Comparison of ENCODE assay signal across 13 cellular contexts in the genomic region with DNA sequence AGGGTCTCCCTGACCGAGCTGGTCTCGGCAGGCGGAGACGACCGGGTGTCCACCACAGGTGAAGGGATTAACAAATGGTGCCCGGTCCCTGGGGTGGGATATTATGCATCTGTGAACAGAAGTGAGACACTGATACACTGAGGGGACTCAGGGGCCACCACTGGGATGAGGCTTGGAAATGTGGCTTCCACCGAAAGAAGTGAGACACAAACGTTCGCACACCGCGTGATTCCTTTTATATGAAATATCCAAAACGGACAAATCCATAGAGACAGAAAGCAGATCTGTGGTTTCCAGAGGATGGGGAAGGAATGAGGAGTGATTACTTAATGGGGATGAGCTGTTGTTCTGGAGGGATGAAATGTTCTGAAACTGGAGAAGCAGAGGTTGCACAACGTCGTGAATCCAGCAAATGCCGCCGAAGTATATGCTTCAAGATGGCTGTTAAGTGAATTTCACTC. TPM values are rescaled to one million over a fixed set of nuclear protein-coding genes. Genes with fewer than 3 reads are reported as not detected.
A peak's percentile ranks its signal among the peaks of the same experiment; 100 is the strongest.
DNase-seq lines count a peak whose midpoint lies in the region; ATAC-seq, FAIRE-seq and TF ChIP-seq lines count a peak whose summit lies in the region.
"Had no signal": no experiment of that assay in that cellular context is flagged by ENCODE, and none has a peak within 500 bp of the region (broad histone marks: within the 10 kb centered on the region; RNA-seq: fewer than 3 reads in every experiment).

No MANE protein-coding gene starts in this region.

- H3K27me3 ChIP-seq in K562 (ENCODE audit: control insufficient read depth in 2 of 2, insufficient read depth in 2 of 2, low read length in 2 of 2) (peaks cover 21 to 82% of the 10 kb centered on the region in 2 experiments; a peak in 4 of 5 replicates), mesenchymal stem cell (ENCODE audit: control insufficient read depth in 1 of 2, insufficient read depth in 1 of 2, low read length in 2 of 2) (peaks cover 0 to 2% of the 10 kb centered on the region in 2 experiments)

- H3K9me3 ChIP-seq in K562 (replicated peaks; ENCODE audit: control insufficient read depth, insufficient read depth, low read depth, low read length): 0 out of 2 replicates have a peak, but pooled peaks cover 2% of the 10 kb centered on the region
- peaks cover 19% of the 10 kb centered on the region for H3K9me3 ChIP-seq in mesenchymal stem cell (ENCODE audit: control insufficient read depth, low read length)

- no peak overlapping the region for H3K4me3 Mint-ChIP-seq in activated T-cell treated with anti-CD3 and anti-CD28 coated beads, Interleukin-2, amount 50 U/mL, for 24 hours
- H3K4me3 Mint-ChIP-seq: activated T-cell treated with anti-CD3 and anti-CD28 coated beads, Interleukin-2, amount 50 U/mL, for 72 hours; brain; endodermal cell; neural crest cell had no signal

- H3K9me3 Mint-ChIP-seq in activated T-cell treated with anti-CD3 and anti-CD28 coated beads, Interleukin-2, amount 50 U/mL, for 24 hours: peaks cover 8% of the 10 kb centered on the region

- no peaks in the 10 kb centered on the region for H3K79me1 ChIP-seq in mesenchymal stem cell (replicated peaks; ENCODE audit: low read length, poor library complexity, severe bottlenecking)

- H2AK5ac ChIP-seq in mesenchymal stem cell (ENCODE audit: low read length, severe bottlenecking): no peak overlapping the region

- no peaks in the 10 kb centered on the region for H4K20me1 ChIP-seq in K562 (replicated peaks; ENCODE audit: control insufficient read depth, insufficient read depth, low read length)

- no peaks in the 10 kb centered on the region for H3K79me2 ChIP-seq in K562 (ENCODE audit: control insufficient read depth, insufficient read depth, low read length)

- ATAC-seq in K562: no peak
- ATAC-seq in GM19455 (IDR thresholded peaks at IDR 0.05; ENCODE audit: unreplicated experiment): no peak
- no peak for ATAC-seq in GM19328 (IDR thresholded peaks at IDR 0.05; ENCODE audit: unreplicated experiment)
- no peak for ATAC-seq in HG02642 (IDR thresholded peaks at IDR 0.05; ENCODE audit: poor library complexity, unreplicated experiment)
- ATAC-seq: activated T-cell treated with anti-CD3 and anti-CD28 coated beads, Interleukin-2, amount 50 U/mL, for 72 hours had no signal

- H3K4me1 ChIP-seq in K562 (replicated peaks in 1 of 2; ENCODE audit: control insufficient read depth in 2 of 2, insufficient read depth in 2 of 2, low read length in 2 of 2): peaks cover 0 to 3% of the 10 kb centered on the region in 2 experiments; a peak in 1 of 5 replicates
- peaks cover 3% of the 10 kb centered on the region for H3K4me1 ChIP-seq in mesenchymal stem cell (ENCODE audit: control insufficient read depth, insufficient read depth, low read depth, low read length)

- H3K27ac Mint-ChIP-seq in activated T-cell treated with anti-CD3 and anti-CD28 coated beads, Interleukin-2, amount 50 U/mL, for 24 hours: no peak overlapping the region
- H3K27ac Mint-ChIP-seq: activated T-cell treated with anti-CD3 and anti-CD28 coated beads, Interleukin-2, amount 50 U/mL, for 72 hours; endodermal cell had no signal

- no peak for TF ChIP-seq RAD21 in K562 (CRISPR knock-in tag; conservative IDR thresholded peaks at IDR 0.05 in 1 of 2, IDR thresholded peaks at IDR 0.05 in 1 of 2)

- H2BK5ac ChIP-seq in mesenchymal stem cell (ENCODE audit: low read depth, low read length, poor library complexity, severe bottlenecking): no peak overlapping the region

- TF ChIP-seq CTCF in K562 (IDR thresholded peaks at IDR 0.05 in 2 of 3, conservative IDR thresholded peaks at IDR 0.05 in 1 of 3; ENCODE audit: insufficient read depth in 2 of 3, low read depth in 1 of 3, low read length in 3 of 3): no peak

- no peak for TF ChIP-seq POLR2A in K562 (conservative IDR thresholded peaks at IDR 0.05)

- WGBS in K562 (ENCODE audit: insufficient coverage, low coverage, missing lambda C conversion rate): 4% methylated on average over 16 of the region's 16 CpGs
- WGBS in mesenchymal stem cell: 90% methylated on average over 12 of the region's 16 CpGs

- H2BK15ac ChIP-seq in mesenchymal stem cell (ENCODE audit: low read depth, poor library complexity, severe bottlenecking): no peak overlapping the region

- CTCF ChIA-PET in K562 (lab: Yijun Ruan, JAX; ENCODE audit: low intra/inter-chr PET ratio): no interaction called here

- no peak overlapping the region for H3K4me2 ChIP-seq in K562 (ENCODE audit: insufficient read depth, low read length)
- H3K4me2 ChIP-seq in mesenchymal stem cell (ENCODE audit: low read length, poor library complexity, severe bottlenecking): no peak overlapping the region

- H3K9ac ChIP-seq in K562 (ENCODE audit: insufficient read depth in 1 of 2, low read depth in 2 of 2, low read length in 2 of 2) (no peak overlapping the region), mesenchymal stem cell (ENCODE audit: low read length) (peak overlapping the region; percentile 66)

- no peak overlapping the region for H3K14ac ChIP-seq in mesenchymal stem cell (ENCODE audit: low read length in 2 of 2)

- peak; percentile 8 for DNase-seq in activated T-cell treated with anti-CD3 and anti-CD28 coated beads, Interleukin-2, amount 50 U/mL, for 24 hours
- no peak for DNase-seq in activated T-cell treated with anti-CD3 and anti-CD28 coated beads, Interleukin-2, amount 50 U/mL, for 1 hour
- DNase-seq in K562 (ENCODE audit: extremely low read depth in 1 of 4, low spot score in 3 of 4) (no peak), mesenchymal stem cell (peak; percentile 62), ureter (ENCODE audit: low spot score) (peak; percentile 43)
- DNase-seq: activated T-cell treated with anti-CD3 and anti-CD28 coated beads, Interleukin-2, amount 50 U/mL, for 72 hours; hippocampal formation had no signal

- H4K91ac ChIP-seq in mesenchymal stem cell (ENCODE audit: low read length): peak overlapping the region; percentile 31

- no TSS peak for BruUV-seq in K562 (replicated peaks; lab: Mats Ljungman, UMichigan)

- no peak for TF ChIP-seq EP300 in K562 (IDR thresholded peaks at IDR 0.05; ENCODE audit: low read length)

- H3K4me1 Mint-ChIP-seq in activated T-cell treated with anti-CD3 and anti-CD28 coated beads, Interleukin-2, amount 50 U/mL, for 24 hours (ENCODE audit: low read depth): peaks cover 9% of the 10 kb centered on the region

- H3K23ac ChIP-seq in mesenchymal stem cell (ENCODE audit: low read length in 2 of 2): no peak overlapping the region

- H3K18ac ChIP-seq in mesenchymal stem cell (ENCODE audit: low read depth in 1 of 2, low read length in 2 of 2): peak overlapping the region in 1 of 2 experiments; percentile 68

- H4K8ac ChIP-seq in mesenchymal stem cell (ENCODE audit: low read length): no peak overlapping the region

- H3K27me3 Mint-ChIP-seq in activated T-cell treated with anti-CD3 and anti-CD28 coated beads, Interleukin-2, amount 50 U/mL, for 24 hours: peaks cover 78% of the 10 kb centered on the region

- peak overlapping the region; percentile 21 to 77 for H3K4ac ChIP-seq in mesenchymal stem cell (ENCODE audit: low read depth in 1 of 2, low read length in 2 of 2)

- peak overlapping the region; percentile 35 for H2BK120ac ChIP-seq in mesenchymal stem cell (ENCODE audit: low read depth, low read length)

- FAIRE-seq in K562 (lab: Jason Lieb, UNC): no peak

- intact Hi-C loops in K562 (cut with micrococcal nuclease): no loop called here

- H3K27ac ChIP-seq in K562 (ENCODE audit: extremely low read depth, low read depth, low read length) (no peak overlapping the region), mesenchymal stem cell (ENCODE audit: low read length, poor library complexity, severe bottlenecking) (no peak overlapping the region)

- peak overlapping the region in 1 of 2 experiments; percentile 73 for H2BK12ac ChIP-seq in mesenchymal stem cell (ENCODE audit: low read length in 2 of 2)

- H2AFZ ChIP-seq in K562 (ENCODE audit: low read depth, low read length): no peak overlapping the region
- H2AFZ ChIP-seq in mesenchymal stem cell (ENCODE audit: low read depth, low read length): no peak overlapping the region

- no peak overlapping the region for H3K4me3 ChIP-seq in K562
- H3K4me3 ChIP-seq in mesenchymal stem cell (ENCODE audit: insufficient read depth in 1 of 2, low read depth in 1 of 2, low read length in 2 of 2): peak overlapping the region in 1 of 2 experiments; percentile 19

- H3K9me1 ChIP-seq in K562 (ENCODE audit: control insufficient read depth, insufficient read depth, low read length): no peaks in the 10 kb centered on the region

- in situ Hi-C loops in K562 (cut with MboI): loop anchor here (10.0 kb wide), 1 partner anchor 192 kb away; no protein-coding TSS in a partner anchor

- no peaks in the 10 kb centered on the region for H3K36me3 ChIP-seq in K562 (ENCODE audit: control insufficient read depth, insufficient read depth, low read length)
- H3K36me3 ChIP-seq in mesenchymal stem cell (ENCODE audit: control insufficient read depth in 1 of 2, insufficient read depth in 2 of 2, low read depth in 1 of 2, low read length in 2 of 2): no peaks in the 10 kb centered on the region

- POLR2A ChIA-PET in K562 (lab: Yijun Ruan, JAX): interaction anchor here (0.7 kb wide), 1 partner anchor 12 kb away, joined by 3 read pairs; no protein-coding TSS in a partner anchor

- no peaks in the 10 kb centered on the region for H3K36me3 Mint-ChIP-seq in activated T-cell treated with anti-CD3 and anti-CD28 coated beads, Interleukin-2, amount 50 U/mL, for 24 hours (ENCODE audit: low read depth)

TF ChIP-seq in K562, 482 proteins besides CTCF, POLR2A, EP300 and RAD21:
- TF ChIP-seq CEBPB (tag; IDR thresholded peaks at IDR 0.05): peak; percentile 47; the same call in 1 of the 2 replicates
- TF ChIP-seq BCL6 (CRISPR knock-in tag; IDR thresholded peaks at IDR 0.05): no peak

RNA-seq across cellular contexts. Expression of a gene that starts 47.5 kb away (rescaled TPM):
- total RNA-seq in K562 (2011; cell fraction: chromatin; rRNA removed; ENCODE audit: low replicate concordance): 0.26 and 0.49 TPM in 2 replicates
- total RNA-seq in K562 (2011; cell fraction: nucleolus; rRNA removed): 0.13 and 0.33 TPM in 2 replicates
- 0.22 and 0.23 TPM in 2 replicates for total RNA-seq in K562 (2011; cell fraction: nucleoplasm; rRNA removed)
- 0.05 TPM in 1 of 2 replicates, not detected in the other for total RNA-seq in K562 (2014; rRNA removed)
- total RNA-seq in K562 (2014; rRNA removed; fragmentation: Illumina TruSeq; extraction: Trizol): not detected in 2 replicates
- total RNA-seq in K562 (2015; rRNA removed; fragmentation: Illumina TruSeq; extraction: Trizol): 0.04 TPM in 1 of 2 replicates, not detected in the other
- 0.13 and 0.24 TPM in 2 replicates for total RNA-seq in K562 (2021)
- not detected in 2 replicates for polyA plus RNA-seq in K562 (2011; rRNA removed)
- 0.03 and 0.06 TPM in 2 replicates for polyA plus RNA-seq in K562 (2011; cell fraction: cytosol; rRNA removed)
- polyA plus RNA-seq in K562 (2011; cell fraction: nucleus; rRNA removed): 0.11 TPM in 2 replicates
- 0.13 and 0.36 TPM in 2 replicates for polyA plus RNA-seq in K562 (2012)
- polyA plus RNA-seq in K562 (2014; fragmentation: Illumina TruSeq; extraction: Trizol): 0.06 and 0.10 TPM in 2 replicates
- not detected for polyA plus RNA-seq in K562 (2014; fragmentation: Nextera tagmentation; extraction: Ambion mirVana)
- 0.05 TPM in 2 replicates for polyA plus RNA-seq in K562 (2014; rRNA removed)
- not detected in 2 replicates for polyA minus RNA-seq in K562 (2011; rRNA and poly(A)+ RNA removed)
- not detected in 2 replicates for polyA minus RNA-seq in K562 (2011; cell fraction: cytosol; rRNA and poly(A)+ RNA removed)
- polyA minus RNA-seq in K562 (2011; cell fraction: nucleus; rRNA and poly(A)+ RNA removed): 0.11 TPM in 1 of 2 replicates, not detected in the other
- polyA plus RNA-seq in mesenchymal stem cell (2013, experiment 1 of 2): 0.43 TPM
- polyA plus RNA-seq in mesenchymal stem cell (2013, experiment 2 of 2): 0.45 TPM
- 7.5 TPM for total RNA-seq in ureter

Comparison
In these comparisons a context has a peak if more than half of its experiments do, and no peak if none do; other contexts are left out.
1. DNase-seq: peak in activated T-cell treated with anti-CD3 and anti-CD28 coated beads, Interleukin-2, amount 50 U/mL, for 24 hours (single experiment), mesenchymal stem cell (single experiment) and ureter (single experiment); none in activated T-cell treated with anti-CD3 and anti-CD28 coated beads, Interleukin-2, amount 50 U/mL, for 1 hour (single experiment) and K562 (0 of 4).